Comparison of ENCODE assay signal across 35 cellular contexts in genomic region chr5:103990064-103990463, GRCh38.
"Had no signal": no experiment of that assay in that cellular context is flagged by ENCODE, and none has a peak within 500 bp of the region (broad histone marks: within the 10 kb centered on the region; RNA-seq: fewer than 3 reads in every experiment).

No MANE protein-coding gene starts in this region.

- H3K4me1 ChIP-seq: adrenal gland, ascending aorta, body of pancreas, breast epithelium had no signal

- FAIRE-seq: astrocyte, bronchial epithelial cell had no signal

- DNase-seq: activated effector memory CD4-positive, alpha-beta T cell treated with anti-CD3 and anti-CD28 coated beads, Interleukin-2, amount 50 U/mL, for 16 hours; activated effector memory CD4-positive, alpha-beta T cell treated with Interleukin-2 at 50 U/mL for 16 hours; activated gamma-delta T cell; activated gamma-delta T cell treated with Interleukin-2 at 50 U/mL for 16 hours; activated naive CD4-positive, alpha-beta T cell; activated naive CD4-positive, alpha-beta T cell treated with anti-CD3 and anti-CD28 coated beads for 36 hours; activated naive CD4-positive, alpha-beta T cell treated with anti-CD3 and anti-CD28 coated beads, Interleukin-2, amount 10 ng/mL, durations not matched to agents 7 days and 5 days; activated naive CD4-positive, alpha-beta T cell treated with anti-CD3 and anti-CD28 coated beads, Interleukin-2, amount 50 U/mL, for 16 hours; activated naive CD4-positive, alpha-beta T cell treated with Interleukin-2 at 50 U/mL for 16 hours; activated naive CD8-positive, alpha-beta T cell treated with anti-CD3 and anti-CD28 coated beads for 36 hours; activated naive CD8-positive, alpha-beta T cell treated with anti-CD3 and anti-CD28 coated beads, Interleukin-2, amount 10 ng/mL, durations not matched to agents 7 days and 5 days; activated naive CD8-positive, alpha-beta T cell treated with anti-CD3 and anti-CD28 coated beads, Interleukin-2, amount 50 U/mL, for 24 hours; activated T-cell treated with anti-CD3 and anti-CD28 coated beads for 4 hours; activated T-cell treated with anti-CD3 and anti-CD28 coated beads, Interleukin-2, amount 50 U/mL, for 1 hour; activated T-cell treated with anti-CD3 and anti-CD28 coated beads, Interleukin-2, amount 50 U/mL, for 24 hours; activated T-cell treated with anti-CD3 and anti-CD28 coated beads, Interleukin-2, amount 50 U/mL, for 4 hours; activated T-cell treated with anti-CD3 and anti-CD28 coated beads, Interleukin-2, amount 50 U/mL, for 48 hours; activated T-cell treated with anti-CD3 and anti-CD28 coated beads, Interleukin-2, amount 50 U/mL, for 72 hours; adrenal gland; amniotic stem cell; amygdala; anterior cingulate cortex; aorta; body of pancreas; brain microvascular endothelial cell; caudate nucleus; central memory CD4-positive, alpha-beta T cell; cerebellar nuclear complex had no signal

- H3K27ac ChIP-seq: adrenal gland, ascending aorta, body of pancreas, brain microvascular endothelial cell, breast epithelium, cardiac muscle cell had no signal

- H3K36me3 ChIP-seq: adrenal gland, ascending aorta, brain microvascular endothelial cell, breast epithelium, cardiac muscle cell had no signal

- H3K27me3 ChIP-seq: adrenal gland, ascending aorta, body of pancreas, brain microvascular endothelial cell, breast epithelium, cardiac muscle cell had no signal

- H3K9me3 ChIP-seq: adrenal gland, ascending aorta, body of pancreas, breast epithelium had no signal

- ATAC-seq: activated naive CD4-positive, alpha-beta T cell treated with anti-CD3 and anti-CD28 coated beads, Interleukin-2, amount 50 U/mL, for 72 hours; activated naive CD8-positive, alpha-beta T cell treated with anti-CD3 and anti-CD28 coated beads, Interleukin-2, amount 50 U/mL, for 24 hours; activated T-cell treated with anti-CD3 and anti-CD28 coated beads, Interleukin-2, amount 50 U/mL, for 4 hours; activated T-cell treated with anti-CD3 and anti-CD28 coated beads, Interleukin-2, amount 50 U/mL, for 72 hours; activated T-helper 17 cell treated with anti-CD3 and anti-CD28 coated beads, Interleukin-2, amount 50 U/mL, for 72 hours; body of pancreas had no signal

- H3K4me3 ChIP-seq: adrenal gland, ascending aorta, body of pancreas, breast epithelium, cardiac muscle cell had no signal
